Comparison of ENCODE assay signal across 8 cellular contexts in the genomic region with DNA sequence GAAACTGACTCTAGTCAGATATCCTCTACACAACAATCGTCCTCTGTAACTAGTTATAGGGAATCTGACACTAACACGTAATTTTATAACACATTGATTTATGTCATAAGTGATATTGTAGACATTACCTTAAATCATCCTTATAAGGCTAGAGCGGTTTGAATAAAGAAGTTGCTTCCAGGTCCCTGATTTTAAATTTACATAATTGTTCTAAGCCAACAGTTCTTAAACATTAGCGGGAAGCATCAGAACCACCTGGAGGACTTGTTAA. TPM values are rescaled to one million over a fixed set of nuclear protein-coding genes. Genes with fewer than 3 reads are reported as not detected.
DNase-seq lines count a peak whose midpoint lies in the region; ATAC-seq and TF ChIP-seq lines count a peak whose summit lies in the region.

No MANE protein-coding gene starts in this region.

- H4K20me1 ChIP-seq in MM.1S (ENCODE audit: insufficient read depth, low read length), result no peaks in the 10 kb centered on the region

- no peak overlapping the region for H2BK5ac ChIP-seq in neuronal stem cell (ENCODE audit: low read length)

- no peaks in the 10 kb centered on the region for H3K36me3 ChIP-seq in CD8-positive, alpha-beta memory T cell (ENCODE audit: insufficient read depth, low read length)
- H3K36me3 ChIP-seq in MM.1S (replicated peaks; ENCODE audit: insufficient read depth, low read length) (no peaks in the 10 kb centered on the region), neuronal stem cell (replicated peaks in 1 of 2; ENCODE audit: control insufficient read depth in 2 of 2, insufficient read depth in 2 of 2, low read length in 2 of 2) (no peaks in the 10 kb centered on the region)
- H3K36me3 ChIP-seq in effector memory CD4-positive, alpha-beta T cell (ENCODE audit: control insufficient read depth, insufficient read depth, low read length), result no peaks in the 10 kb centered on the region

- no peak overlapping the region for H3K4ac ChIP-seq in neuronal stem cell (ENCODE audit: low read length)

- TF ChIP-seq CTCF in MM.1S (IDR thresholded peaks at IDR 0.05; ENCODE audit: low read length), result no peak

- no peak overlapping the region for H3K27ac ChIP-seq in CD8-positive, alpha-beta memory T cell (ENCODE audit: low read depth, low read length)
- H3K27ac ChIP-seq in MM.1S (ENCODE audit: low read length) (no peak overlapping the region), neuronal stem cell (replicated peaks; ENCODE audit: low read length) (no peak overlapping the region)
- H3K27ac ChIP-seq in effector memory CD4-positive, alpha-beta T cell (ENCODE audit: insufficient read depth, low read length, poor library complexity, severe bottlenecking), result peak overlapping the region; percentile 67

- H2AFZ ChIP-seq in MM.1S (ENCODE audit: low read length), result 0 out of 2 replicates have a peak overlapping the region, but pooled peaks have one; percentile 88
- peak overlapping the region; percentile 96 for H2AFZ ChIP-seq in neuronal stem cell (ENCODE audit: low read length)

- peak overlapping the region in 7 of 8 donors; percentile 47 to 88 (median 83) for H3K27ac Mint-ChIP-seq in CD8-positive, alpha-beta memory T cell

- H3K9me3 Mint-ChIP-seq in CD8-positive, alpha-beta memory T cell, result no peaks in the 10 kb centered on the region

- no peaks in the 10 kb centered on the region for H3K9me2 ChIP-seq in MM.1S (replicated peaks; ENCODE audit: insufficient read depth, low read length)

- no peak overlapping the region for H3K23ac ChIP-seq in neuronal stem cell (ENCODE audit: low read depth, low read length, poor library complexity)

- no peak overlapping the region for H3K9ac ChIP-seq in MM.1S (ENCODE audit: low read length)
- no peak overlapping the region for H3K9ac ChIP-seq in neuronal stem cell (ENCODE audit: low read depth, low read length, poor library complexity)

- H3K27me3 Mint-ChIP-seq in CD8-positive, alpha-beta memory T cell, result no peaks in the 10 kb centered on the region

- CTCF ChIA-PET in CD8-positive, alpha-beta memory T cell (lab: Charles Lee), result interaction anchor here (1.7 kb wide), 1 partner anchor 68 kb away, joined by 3 read pairs; no protein-coding TSS in a partner anchor

- H4K8ac ChIP-seq in neuronal stem cell (ENCODE audit: low read depth, low read length), result no peak overlapping the region

- H3K4me3 Mint-ChIP-seq in CD8-positive, alpha-beta memory T cell, result peak overlapping the region; percentile 92 to 95 (median 93)

- peaks cover 62 to 72% (median 70%) of the 10 kb centered on the region in 3 donors for H3K4me1 Mint-ChIP-seq in CD8-positive, alpha-beta memory T cell

- no peaks in the 10 kb centered on the region for H3K9me3 ChIP-seq in CD8-positive, alpha-beta memory T cell (ENCODE audit: low read length)
- H3K9me3 ChIP-seq in MM.1S (replicated peaks; ENCODE audit: insufficient read depth, low read length), result no peaks in the 10 kb centered on the region
- no peaks in the 10 kb centered on the region for H3K9me3 ChIP-seq in effector memory CD4-positive, alpha-beta T cell (ENCODE audit: control insufficient read depth, low read length)
- H3K9me3 ChIP-seq in neuronal stem cell (replicated peaks in 1 of 2; ENCODE audit: control insufficient read depth in 2 of 2, insufficient read depth in 1 of 2, low read depth in 1 of 2, low read length in 2 of 2), result no peaks in the 10 kb centered on the region

- no peaks in the 10 kb centered on the region for H3K27me3 ChIP-seq in CD8-positive, alpha-beta memory T cell (ENCODE audit: insufficient read depth, low read length, poor library complexity, severe bottlenecking)
- H3K27me3 ChIP-seq in MM.1S (replicated peaks; ENCODE audit: insufficient read depth, low read length) (no peaks in the 10 kb centered on the region), neuronal stem cell (ENCODE audit: control insufficient read depth in 3 of 3, insufficient read depth in 3 of 3, low read depth in 1 of 3, low read length in 3 of 3) (peaks cover 0 to 9% (median 2%) of the 10 kb centered on the region in 3 experiments)
- H3K27me3 ChIP-seq in effector memory CD4-positive, alpha-beta T cell (replicated peaks; ENCODE audit: control insufficient read depth, insufficient read depth, low read length, poor library complexity, severe bottlenecking), result no peaks in the 10 kb centered on the region

- H3F3A ChIP-seq in MM.1S (ENCODE audit: insufficient read depth, low read length), result no peaks in the 10 kb centered on the region

- no peak overlapping the region for H3K18ac ChIP-seq in neuronal stem cell (ENCODE audit: low read length)

- H3K4me3 ChIP-seq in CD8-positive, alpha-beta memory T cell (ENCODE audit: low read length), result peak overlapping the region; percentile 75
- H3K4me3 ChIP-seq in MM.1S (ENCODE audit: low read length) (peak overlapping the region; percentile 83), neuronal stem cell (ENCODE audit: low read length in 2 of 2) (peak overlapping the region in 1 of 2 donors; percentile 66)
- no peak overlapping the region for H3K4me3 ChIP-seq in effector memory CD4-positive, alpha-beta T cell (ENCODE audit: insufficient read depth, low read depth, low read length, poor library complexity, severe bottlenecking)

- H3K4me1 ChIP-seq in CD8-positive, alpha-beta memory T cell (ENCODE audit: insufficient read depth, low read length), result peaks cover 57% of the 10 kb centered on the region
- H3K4me1 ChIP-seq in MM.1S (ENCODE audit: low read length) (peaks cover 26% of the 10 kb centered on the region; the same call in 1 of the 2 replicates), neuronal stem cell (ENCODE audit: control insufficient read depth in 2 of 2, insufficient read depth in 1 of 2, low read depth in 1 of 2, low read length in 2 of 2) (peaks cover 7 to 20% of the 10 kb centered on the region in 2 donors)
- H3K4me1 ChIP-seq in effector memory CD4-positive, alpha-beta T cell (ENCODE audit: control insufficient read depth, insufficient read depth, low read length, poor library complexity, severe bottlenecking), result peaks cover 36% of the 10 kb centered on the region

- no peak overlapping the region for H2BK120ac ChIP-seq in neuronal stem cell (ENCODE audit: low read depth, low read length)

- H2AK5ac ChIP-seq in neuronal stem cell (ENCODE audit: low read depth, low read length), result no peak overlapping the region

- no peak overlapping the region for H2BK15ac ChIP-seq in neuronal stem cell (ENCODE audit: low read length)

- peaks cover 17% of the 10 kb centered on the region for H3K79me2 ChIP-seq in MM.1S (ENCODE audit: low read length)

- H3K14ac ChIP-seq in neuronal stem cell (ENCODE audit: low read length), result no peak overlapping the region

- H3K4me2 ChIP-seq in MM.1S (ENCODE audit: low read depth, low read length) (peak overlapping the region; percentile 97), neuronal stem cell (ENCODE audit: insufficient read depth, low read length, poor library complexity, severe bottlenecking) (no peak overlapping the region)

- no peak overlapping the region for H2BK12ac ChIP-seq in neuronal stem cell (ENCODE audit: low read length)

- no peaks in the 10 kb centered on the region for H3K79me1 ChIP-seq in neuronal stem cell (ENCODE audit: low read depth, low read length)

- WGBS in neuronal stem cell (ENCODE audit: extremely low coverage in 2 of 2, insufficient read length in 2 of 2, insufficient replicate concordance in 1 of 2), 2 donors, result no CpG with 5 or more reads among the region's 4 CpGs

- no peak overlapping the region for H4K91ac ChIP-seq in neuronal stem cell (ENCODE audit: low read depth, low read length, poor library complexity)

- POLR2A ChIA-PET in CD8-positive, alpha-beta memory T cell (lab: Charles Lee), result interaction anchor here (0.6 kb wide), 1 partner anchor 423 kb away, joined by 4 read pairs; no protein-coding TSS in a partner anchor

- no peak for ATAC-seq in GM18868 (IDR thresholded peaks at IDR 0.05; ENCODE audit: unreplicated experiment)
- ATAC-seq in HG03159 (IDR thresholded peaks at IDR 0.05; ENCODE audit: unreplicated experiment), result no peak

- peaks cover 0 to 15% (median 0%) of the 10 kb centered on the region in 3 donors for H3K36me3 Mint-ChIP-seq in CD8-positive, alpha-beta memory T cell

- DNase-seq in CD8-positive, alpha-beta memory T cell, result no peak
- DNase-seq in MM.1S, result no peak
- no peak for DNase-seq in effector memory CD4-positive, alpha-beta T cell
- DNase-seq in neuronal stem cell (ENCODE audit: low spot score), result no peak
- no peak for DNase-seq in COLO829 (ENCODE audit: low spot score)
- no peak for DNase-seq in NCI-H774 (lab: John Stamatoyannopoulos, UW)

RNA-seq across cellular contexts. Expression of a gene that starts 0.7 kb away (rescaled TPM):
- total RNA-seq in CD8-positive, alpha-beta memory T cell, result 1 to 10 TPM; 7.4 to 7.7 TPM
- polyA plus RNA-seq in CD8-positive, alpha-beta memory T cell, result 5.5 TPM
- polyA plus RNA-seq in neuronal stem cell (2013, experiment 1 of 2), result 9.4 TPM
- polyA plus RNA-seq in neuronal stem cell (2013, experiment 2 of 2), result 9.4 TPM

RNA-seq across cellular contexts. Expression of a gene that starts 2.9 kb away (rescaled TPM):
- 10 to 100 TPM; 62.7 to 71.2 TPM for total RNA-seq in CD8-positive, alpha-beta memory T cell
- polyA plus RNA-seq in CD8-positive, alpha-beta memory T cell, result 57.3 TPM
- polyA plus RNA-seq in neuronal stem cell (2013, experiment 1 of 2), result 29.1 TPM
- polyA plus RNA-seq in neuronal stem cell (2013, experiment 2 of 2), result 29.4 TPM
